11 cellular contexts compared by ENCODE assay signal in genomic region chr11:84261707-84262106, GRCh38.
DNase-seq lines count a peak whose midpoint lies in the region; ATAC-seq and TF ChIP-seq lines count a peak whose summit lies in the region.
"Had no signal": no experiment of that assay in that cellular context is flagged by ENCODE, and none has a peak within 500 bp of the region (broad histone marks: within the 10 kb centered on the region; RNA-seq: fewer than 3 reads in every experiment).

No MANE protein-coding gene starts in this region.

- H4K20me1 ChIP-seq in OCI-LY1 (ENCODE audit: insufficient read depth, low read length) = no peaks in the 10 kb centered on the region
- H4K20me1 ChIP-seq in PC-3 (ENCODE audit: low read length) = no peaks in the 10 kb centered on the region

- no peaks in the 10 kb centered on the region for H3K27me3 Mint-ChIP-seq in activated naive CD4-positive, alpha-beta T cell treated with anti-CD3 and anti-CD28 coated beads, Interleukin-2, amount 10 ng/mL, durations not matched to agents 7 days and 5 days

- peaks cover 7% of the 10 kb centered on the region for H3K9me3 Mint-ChIP-seq in activated naive CD4-positive, alpha-beta T cell treated with anti-CD3 and anti-CD28 coated beads, Interleukin-2, amount 10 ng/mL, durations not matched to agents 7 days and 5 days

- H3K4me1 ChIP-seq in A673 (ENCODE audit: insufficient read depth, low read length, poor library complexity, severe bottlenecking) (no peaks in the 10 kb centered on the region), OCI-LY1 (ENCODE audit: insufficient read depth, low read length, severe bottlenecking) (no peaks in the 10 kb centered on the region), PC-3 (ENCODE audit: insufficient read depth, low read length) (no peaks in the 10 kb centered on the region)
- H3K4me1 ChIP-seq: Peyer's patch had no signal

- no peak overlapping the region for H3K4me3 Mint-ChIP-seq in activated naive CD4-positive, alpha-beta T cell treated with anti-CD3 and anti-CD28 coated beads, Interleukin-2, amount 10 ng/mL, durations not matched to agents 7 days and 5 days
- H3K4me3 Mint-ChIP-seq: natural killer cell had no signal

- no peak overlapping the region for H3K4me2 ChIP-seq in OCI-LY1 (ENCODE audit: low read length)
- no peak overlapping the region for H3K4me2 ChIP-seq in PC-3 (ENCODE audit: low read length)

- POLR2A ChIA-PET in A673 (lab: Charles Lee; ENCODE audit: low non-redundant PET) = no interaction called here
- POLR2A ChIA-PET in PC-3 (lab: Charles Lee; ENCODE audit: unreplicated experiment) = no interaction called here

- H3K27me3 ChIP-seq in A673 (replicated peaks; ENCODE audit: insufficient read depth, low read depth, low read length, poor library complexity) (peaks cover 13% of the 10 kb centered on the region), OCI-LY1 (ENCODE audit: insufficient read depth, low read length) (no peaks in the 10 kb centered on the region), PC-3 (ENCODE audit: low read length) (no peaks in the 10 kb centered on the region)
- H3K27me3 ChIP-seq: Peyer's patch had no signal

- H2AFZ ChIP-seq in OCI-LY1 (ENCODE audit: low read length) (no peak overlapping the region), PC-3 (ENCODE audit: low read length) (no peak overlapping the region)

- peak; percentile 24 for DNase-seq in A673 (ENCODE audit: low spot score)
- peak; percentile 9 for DNase-seq in iris pigment epithelial cell (ENCODE audit: low read depth)
- no peak for DNase-seq in activated naive CD4-positive, alpha-beta T cell treated with anti-CD3 and anti-CD28 coated beads, Interleukin-2, amount 10 ng/mL, durations not matched to agents 7 days and 5 days
- no peak for DNase-seq in stimulated activated CD4-positive, alpha-beta T cell treated with anti-CD3 and anti-CD28 coated beads, Interleukin-4, amount 100 ng/mL, for 1 hour
- no peak for DNase-seq in PC-3
- DNase-seq: activated CD4-positive, alpha-beta T cell treated with anti-CD3 and anti-CD28 coated beads for 48 hours; natural killer cell; Peyer's patch had no signal

- H3K9me2 ChIP-seq in OCI-LY1 (ENCODE audit: low read depth, low read length) (no peaks in the 10 kb centered on the region), PC-3 (replicated peaks; ENCODE audit: low read length) (no peaks in the 10 kb centered on the region)

- CTCF ChIA-PET in A673 (lab: Charles Lee) (interaction anchor here (1.0 kb wide), 1 partner anchor 425 kb away, joined by 6 read pairs; no protein-coding TSS in a partner anchor), PC-3 (lab: Charles Lee) (no interaction called here)
- CTCF ChIA-PET in activated naive CD4-positive, alpha-beta T cell treated with anti-CD3 and anti-CD28 coated beads, Interleukin-2, amount 10 ng/mL, durations not matched to agents 7 days and 5 days (lab: Charles Lee) = no interaction called here

- no peaks in the 10 kb centered on the region for H3K4me1 Mint-ChIP-seq in activated naive CD4-positive, alpha-beta T cell treated with anti-CD3 and anti-CD28 coated beads, Interleukin-2, amount 10 ng/mL, durations not matched to agents 7 days and 5 days
- H3K4me1 Mint-ChIP-seq: natural killer cell had no signal

- no peaks in the 10 kb centered on the region for H3F3A ChIP-seq in OCI-LY1 (ENCODE audit: insufficient read depth, low read length)
- no peaks in the 10 kb centered on the region for H3F3A ChIP-seq in PC-3 (ENCODE audit: low read length, unreplicated experiment)

- BruUV-seq in A673 (replicated peaks; lab: Mats Ljungman, UMichigan) (no TSS peak), PC-3 (replicated peaks; lab: Mats Ljungman, UMichigan) (no TSS peak)

- no peak overlapping the region for H3K27ac ChIP-seq in A673 (ENCODE audit: low read depth, low read length, poor library complexity, severe bottlenecking)
- H3K27ac ChIP-seq in OCI-LY1 (ENCODE audit: low read depth, low read length, poor library complexity, severe bottlenecking) = no peak overlapping the region
- H3K27ac ChIP-seq in PC-3 (ENCODE audit: low read length) = no peak overlapping the region
- H3K27ac ChIP-seq: Peyer's patch had no signal

- H3K9me3 ChIP-seq in A673 (ENCODE audit: low read depth, low read length, poor library complexity, severe bottlenecking) (no peaks in the 10 kb centered on the region), OCI-LY1 (ENCODE audit: low read length) (no peaks in the 10 kb centered on the region), PC-3 (ENCODE audit: low read length) (peaks cover 6% of the 10 kb centered on the region)
- H3K9me3 ChIP-seq: Peyer's patch had no signal

- H3K36me3 Mint-ChIP-seq in activated naive CD4-positive, alpha-beta T cell treated with anti-CD3 and anti-CD28 coated beads, Interleukin-2, amount 10 ng/mL, durations not matched to agents 7 days and 5 days = no peaks in the 10 kb centered on the region
- H3K36me3 Mint-ChIP-seq: natural killer cell had no signal

- no peak overlapping the region for H3K27ac Mint-ChIP-seq in activated naive CD4-positive, alpha-beta T cell treated with anti-CD3 and anti-CD28 coated beads, Interleukin-2, amount 10 ng/mL, durations not matched to agents 7 days and 5 days
- H3K27ac Mint-ChIP-seq: natural killer cell had no signal

- no peak overlapping the region for H3K9ac ChIP-seq in OCI-LY1 (ENCODE audit: low read length)
- no peak overlapping the region for H3K9ac ChIP-seq in PC-3 (ENCODE audit: low read length)

- H3K36me3 ChIP-seq in A673 (ENCODE audit: insufficient read depth, low read length, poor library complexity, severe bottlenecking) (no peaks in the 10 kb centered on the region), OCI-LY1 (ENCODE audit: insufficient read depth, low read length) (no peaks in the 10 kb centered on the region), PC-3 (ENCODE audit: low read depth, low read length) (no peaks in the 10 kb centered on the region)
- H3K36me3 ChIP-seq: Peyer's patch had no signal

- no peak overlapping the region for H3K4me3 ChIP-seq in A673 (ENCODE audit: low read depth, low read length, poor library complexity, severe bottlenecking)
- no peak overlapping the region for H3K4me3 ChIP-seq in OCI-LY1 (ENCODE audit: low read depth, low read length, poor library complexity, severe bottlenecking)
- H3K4me3 ChIP-seq in PC-3 (ENCODE audit: low read length) = no peak overlapping the region
- H3K4me3 ChIP-seq: Peyer's patch had no signal

- TF ChIP-seq CTCF in A673 (conservative IDR thresholded peaks at IDR 0.05; ENCODE audit: low read depth, low read length) (peak; percentile 58), OCI-LY1 (IDR thresholded peaks at IDR 0.05; ENCODE audit: low read length) (peak; percentile 41; the same call in 1 of the 2 replicates), PC-3 (conservative IDR thresholded peaks at IDR 0.05; ENCODE audit: low read depth, low read length) (no peak)

- H3K79me2 ChIP-seq in OCI-LY1 (ENCODE audit: insufficient read depth, low read length) (no peaks in the 10 kb centered on the region), PC-3 (ENCODE audit: low read length) (no peaks in the 10 kb centered on the region)

- intact Hi-C loops in A673 (cut with micrococcal nuclease; ENCODE audit: unreplicated experiment) = loop anchor here (2.0 kb wide), 1 partner anchor 425 kb away; no protein-coding TSS in a partner anchor
- intact Hi-C loops in PC-3 (cut with micrococcal nuclease) = no loop called here

- ATAC-seq in GM21526 (IDR thresholded peaks at IDR 0.05; ENCODE audit: low FRiP score, unreplicated experiment) (peak; percentile 75), PC-3 (no peak), HG03159 (IDR thresholded peaks at IDR 0.05; ENCODE audit: unreplicated experiment) (no peak)
- ATAC-seq: natural killer cell had no signal

Comparison
In these comparisons a context has a peak if more than half of its experiments do, and no peak if none do; other contexts are left out.
1. DNase-seq: peak in A673 (single experiment) and iris pigment epithelial cell (single experiment); none in activated naive CD4-positive, alpha-beta T cell treated with anti-CD3 and anti-CD28 coated beads, Interleukin-2, amount 10 ng/mL, durations not matched to agents 7 days and 5 days (single experiment), stimulated activated CD4-positive, alpha-beta T cell treated with anti-CD3 and anti-CD28 coated beads, Interleukin-4, amount 100 ng/mL, for 1 hour (single experiment) and PC-3 (single experiment).